ENCODE assay signal across 18 cellular contexts in the genomic region with DNA sequence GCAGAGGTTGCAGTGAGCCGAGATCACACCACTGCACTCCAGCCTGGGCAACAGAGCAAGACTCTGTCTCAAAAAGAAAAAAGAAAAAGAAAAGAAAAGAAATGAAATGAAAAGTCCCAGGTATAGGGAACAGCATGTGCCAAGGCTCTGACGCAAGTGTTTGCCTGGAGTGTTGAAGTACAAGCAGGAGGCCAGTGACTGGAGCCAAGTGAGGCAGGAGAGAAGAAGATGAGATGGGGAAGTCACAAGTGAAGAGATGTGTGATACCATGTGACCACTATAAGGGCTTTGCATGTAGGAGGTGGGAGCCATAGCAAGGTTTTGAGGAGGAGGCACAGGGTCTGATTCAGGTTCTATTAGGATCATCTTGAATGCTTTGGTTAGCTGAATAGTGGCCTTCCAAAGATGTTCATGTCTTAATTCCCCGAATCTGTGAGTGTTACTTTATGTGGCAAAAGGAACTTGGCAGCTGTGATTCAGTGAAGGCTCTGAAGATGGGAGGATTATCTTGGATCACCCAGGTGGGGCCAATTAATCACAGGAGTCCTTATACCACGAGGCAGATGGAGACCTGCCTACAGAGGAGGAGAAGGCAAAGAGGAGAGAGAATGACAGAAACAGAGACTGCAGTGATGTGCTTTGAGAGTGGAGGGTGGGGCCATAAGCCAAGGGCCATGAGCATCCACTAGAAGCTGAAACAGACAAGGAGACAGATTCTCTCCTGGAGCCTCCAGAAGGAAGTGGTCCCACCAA.
A peak's percentile ranks its signal among the peaks of the same experiment; 100 is the strongest.
DNase-seq lines count a peak whose midpoint lies in the region; ATAC-seq and TF ChIP-seq lines count a peak whose summit lies in the region.
"Had no signal": no experiment of that assay in that cellular context is flagged by ENCODE, and none has a peak within 500 bp of the region (broad histone marks: within the 10 kb centered on the region; RNA-seq: fewer than 3 reads in every experiment).

No MANE protein-coding gene starts in this region.

- H3K36me3 ChIP-seq in left ventricle myocardium inferior, result no peaks in the 10 kb centered on the region
- H3K36me3 ChIP-seq in osteoblast (ENCODE audit: insufficient read depth, low read length), result no peaks in the 10 kb centered on the region
- H3K36me3 ChIP-seq in upper lobe of right lung, result no peaks in the 10 kb centered on the region

- DNase-seq in left ventricle myocardium inferior, result peak; percentile 13
- DNase-seq in Right ventricle myocardium inferior (ENCODE audit: missing footprints), result no peak
- peak; percentile 66 for DNase-seq in coronary artery (ENCODE audit: low spot score)
- peak; percentile 30 for DNase-seq in osteoblast (ENCODE audit: insufficient read length, low spot score, missing footprints)
- DNase-seq in upper lobe of right lung, result no peak
- no peak for DNase-seq in NCI-H345 treated with DMSO at 0.1 percent for 48 hours (lab: John Stamatoyannopoulos, UW; ENCODE audit: unreplicated experiment)
- no peak for DNase-seq in T-helper 2 cell treated with Interferon-gamma antibody and Interleukin-4, amounts not matched to agents 5 μg/mL and 100 μg/mL, for 36 hours (ENCODE audit: low spot score)
- DNase-seq: CD4-positive, alpha-beta T cell; GM23248; immature natural killer cell; naive thymus-derived CD8-positive, alpha-beta T cell; NCI-H146; OCI-M1; stimulated activated CD4-positive, alpha-beta T cell treated with anti-CD3 and anti-CD28 coated beads, Interleukin-15, amount 100 ng/mL, for 24 hours; stimulated activated CD4-positive, alpha-beta T cell treated with anti-CD3 and anti-CD28 coated beads, Interleukin-4, amount 100 ng/mL, for 4 hours had no signal

- H2AFZ ChIP-seq in osteoblast (ENCODE audit: low read length), result no peak overlapping the region
- H2AFZ ChIP-seq: GM23248 had no signal

- ATAC-seq in Right ventricle myocardium inferior (no peak), upper lobe of right lung (no peak), GM19324 (IDR thresholded peaks at IDR 0.05; ENCODE audit: low FRiP score, unreplicated experiment) (no peak)
- ATAC-seq: naive thymus-derived CD8-positive, alpha-beta T cell; stimulated activated effector memory CD8-positive, alpha-beta T cell treated with anti-CD3 and anti-CD28 coated beads, Interleukin-12 subunit alpha, Interleukin-12 subunit beta, amount 100 ng/mL, for 72 hours had no signal

- H3K4me1 ChIP-seq in left ventricle myocardium inferior (peaks cover 36% of the 10 kb centered on the region), osteoblast (ENCODE audit: insufficient read depth, low read length) (peaks cover 29% of the 10 kb centered on the region), upper lobe of right lung (peaks cover 55% of the 10 kb centered on the region)

- no peaks in the 10 kb centered on the region for H3K9me3 Mint-ChIP-seq in T-helper 2 cell treated with Interferon-gamma antibody and Interleukin-4, amounts not matched to agents 5 μg/mL and 100 μg/mL, for 36 hours
- H3K9me3 Mint-ChIP-seq: activated naive CD4-positive, alpha-beta T cell treated with anti-CD3 and anti-CD28 coated beads, Interleukin-2, amount 50 U/mL, for 24 hours; CD4-positive, alpha-beta T cell; stimulated activated effector memory CD8-positive, alpha-beta T cell treated with anti-CD3 and anti-CD28 coated beads, Interleukin-12 subunit alpha, Interleukin-12 subunit beta, amount 100 ng/mL, for 72 hours had no signal

- H3K27me3 Mint-ChIP-seq in T-helper 2 cell treated with Interferon-gamma antibody and Interleukin-4, amounts not matched to agents 5 μg/mL and 100 μg/mL, for 36 hours (ENCODE audit: low read depth), result peaks cover 8% of the 10 kb centered on the region

- no peak overlapping the region for H3K27ac Mint-ChIP-seq in T-helper 2 cell treated with Interferon-gamma antibody and Interleukin-4, amounts not matched to agents 5 μg/mL and 100 μg/mL, for 36 hours
- H3K27ac Mint-ChIP-seq: activated naive CD4-positive, alpha-beta T cell treated with anti-CD3 and anti-CD28 coated beads, Interleukin-2, amount 50 U/mL, for 24 hours; CD4-positive, alpha-beta T cell; stimulated activated effector memory CD8-positive, alpha-beta T cell treated with anti-CD3 and anti-CD28 coated beads, Interleukin-12 subunit alpha, Interleukin-12 subunit beta, amount 100 ng/mL, for 72 hours had no signal

- no peak for TF ChIP-seq CTCF in left ventricle myocardium inferior (IDR thresholded peaks at IDR 0.05; ENCODE audit: borderline replicate concordance)
- no peak for TF ChIP-seq CTCF in coronary artery (IDR thresholded peaks at IDR 0.05)
- no peak for TF ChIP-seq CTCF in osteoblast (IDR thresholded peaks at IDR 0.05; ENCODE audit: extremely low read depth, low read depth, low read length)
- no peak for TF ChIP-seq CTCF in upper lobe of right lung (IDR thresholded peaks at IDR 0.05)

- no peak overlapping the region for H3K4me2 ChIP-seq in osteoblast (ENCODE audit: insufficient read depth, low read length)

- H3K36me3 Mint-ChIP-seq in T-helper 2 cell treated with Interferon-gamma antibody and Interleukin-4, amounts not matched to agents 5 μg/mL and 100 μg/mL, for 36 hours (ENCODE audit: low read depth), result no peaks in the 10 kb centered on the region
- H3K36me3 Mint-ChIP-seq: activated naive CD4-positive, alpha-beta T cell treated with anti-CD3 and anti-CD28 coated beads, Interleukin-2, amount 50 U/mL, for 24 hours; stimulated activated effector memory CD8-positive, alpha-beta T cell treated with anti-CD3 and anti-CD28 coated beads, Interleukin-12 subunit alpha, Interleukin-12 subunit beta, amount 100 ng/mL, for 72 hours had no signal

- no peak overlapping the region for H3K27ac ChIP-seq in left ventricle myocardium inferior (replicated peaks)
- peak overlapping the region in 1 of 2 donors; percentile 28 for H3K27ac ChIP-seq in coronary artery
- no peak overlapping the region for H3K27ac ChIP-seq in osteoblast (ENCODE audit: low read depth, low read length)
- peak overlapping the region; percentile 98 for H3K27ac ChIP-seq in upper lobe of right lung
- H3K27ac ChIP-seq: GM23248 had no signal

- no peaks in the 10 kb centered on the region for H3K79me2 ChIP-seq in osteoblast (ENCODE audit: insufficient read depth, low read length)

- H3K4me3 Mint-ChIP-seq in T-helper 2 cell treated with Interferon-gamma antibody and Interleukin-4, amounts not matched to agents 5 μg/mL and 100 μg/mL, for 36 hours, result no peak overlapping the region
- H3K4me3 Mint-ChIP-seq: activated naive CD4-positive, alpha-beta T cell treated with anti-CD3 and anti-CD28 coated beads, Interleukin-2, amount 50 U/mL, for 24 hours; CD4-positive, alpha-beta T cell; immature natural killer cell; naive thymus-derived CD8-positive, alpha-beta T cell; stimulated activated effector memory CD8-positive, alpha-beta T cell treated with anti-CD3 and anti-CD28 coated beads, Interleukin-12 subunit alpha, Interleukin-12 subunit beta, amount 100 ng/mL, for 72 hours had no signal

- no peaks in the 10 kb centered on the region for H4K20me1 ChIP-seq in osteoblast (ENCODE audit: insufficient read depth, low read length)

- H3K4me1 Mint-ChIP-seq in T-helper 2 cell treated with Interferon-gamma antibody and Interleukin-4, amounts not matched to agents 5 μg/mL and 100 μg/mL, for 36 hours (ENCODE audit: low read depth), result no peaks in the 10 kb centered on the region
- H3K4me1 Mint-ChIP-seq: activated naive CD4-positive, alpha-beta T cell treated with anti-CD3 and anti-CD28 coated beads, Interleukin-2, amount 50 U/mL, for 24 hours; immature natural killer cell had no signal

- H3K27me3 ChIP-seq in left ventricle myocardium inferior (ENCODE audit: low read depth) (no peaks in the 10 kb centered on the region), osteoblast (ENCODE audit: insufficient read depth, low read length) (no peaks in the 10 kb centered on the region), upper lobe of right lung (no peaks in the 10 kb centered on the region)

- intact Hi-C loops in left ventricle myocardium inferior (cut with micrococcal nuclease), result no loop called here
- intact Hi-C loops in Right ventricle myocardium inferior (cut with DNase I), result loop anchor here (5.0 kb wide), 1 partner anchor 33 kb away; no protein-coding TSS in a partner anchor
- intact Hi-C loops in upper lobe of right lung (cut with DNase I), result no loop called here

- H3K9me3 ChIP-seq in left ventricle myocardium inferior (replicated peaks) (peaks cover 9% of the 10 kb centered on the region), osteoblast (ENCODE audit: low read depth, low read length) (peaks cover 3% of the 10 kb centered on the region), upper lobe of right lung (peaks cover 6% of the 10 kb centered on the region)

- H3K4me3 ChIP-seq in left ventricle myocardium inferior, result no peak overlapping the region
- H3K4me3 ChIP-seq in coronary artery, result no peak overlapping the region
- no peak overlapping the region for H3K4me3 ChIP-seq in osteoblast (ENCODE audit: insufficient read depth, low read length)
- H3K4me3 ChIP-seq in upper lobe of right lung, result no peak overlapping the region
- H3K4me3 ChIP-seq: GM23248 had no signal

Comparison
In these comparisons a context has a peak if more than half of its experiments do, and no peak if none do; other contexts are left out.
1. DNase-seq: peak in left ventricle myocardium inferior (single experiment), coronary artery (single experiment) and osteoblast (single experiment); none in Right ventricle myocardium inferior (single experiment), upper lobe of right lung (single experiment), NCI-H345 treated with DMSO at 0.1 percent for 48 hours (single experiment) and T-helper 2 cell treated with Interferon-gamma antibody and Interleukin-4, amounts not matched to agents 5 μg/mL and 100 μg/mL, for 36 hours (single experiment).